ENCODE assay signal across 15 cellular contexts in genomic region chr12:114885501-114885900, GRCh38.
DNase-seq lines count a peak whose midpoint lies in the region; ATAC-seq and TF ChIP-seq lines count a peak whose summit lies in the region.
"Had no signal": no experiment of that assay in that cellular context is flagged by ENCODE, and none has a peak within 500 bp of the region (broad histone marks: within the 10 kb centered on the region; RNA-seq: fewer than 3 reads in every experiment).

No MANE protein-coding gene starts in this region.

- ATAC-seq in HG03439 (IDR thresholded peaks at IDR 0.05; ENCODE audit: unreplicated experiment), result no peak

- H3K36me3 ChIP-seq in liver (ENCODE audit: control insufficient read depth in 4 of 4, insufficient read depth in 3 of 4, low read depth in 1 of 4, low read length in 3 of 4), result no peaks in the 10 kb centered on the region

- H3K27me3 Mint-ChIP-seq in mesothelial cell of epicardium (ENCODE audit: low read depth) (no peaks in the 10 kb centered on the region), nephron progenitor cell (ENCODE audit: low read depth, poor library complexity) (peaks cover 20% of the 10 kb centered on the region)
- H3K27me3 Mint-ChIP-seq: CD4-positive, alpha-beta memory T cell had no signal

- no peak overlapping the region for H3K4me3 ChIP-seq in liver (ENCODE audit: low read depth in 1 of 3, low read length in 3 of 3)
- H3K4me3 ChIP-seq: GM23248 had no signal

- peaks cover 11% of the 10 kb centered on the region for H3K9me3 Mint-ChIP-seq in mesothelial cell of epicardium
- no peaks in the 10 kb centered on the region for H3K9me3 Mint-ChIP-seq in nephron progenitor cell

- H3K4me3 Mint-ChIP-seq in mesothelial cell of epicardium (no peak overlapping the region), nephron progenitor cell (no peak overlapping the region)
- H3K4me3 Mint-ChIP-seq: CD4-positive, alpha-beta memory T cell had no signal

- no peaks in the 10 kb centered on the region for H3K27me3 ChIP-seq in liver (ENCODE audit: control insufficient read depth in 4 of 4, insufficient read depth in 4 of 4, low read length in 3 of 4)

- TF ChIP-seq CTCF in liver (IDR thresholded peaks at IDR 0.05; ENCODE audit: low read depth, low read length, missing input control), result no peak
- no peak for TF ChIP-seq CTCF in mesothelial cell of epicardium (IDR thresholded peaks at IDR 0.05; ENCODE audit: unreplicated experiment)
- no peak for TF ChIP-seq CTCF in nephron progenitor cell (IDR thresholded peaks at IDR 0.05)

- DNase-seq in left kidney (ENCODE audit: low read depth, low spot score), result peak; percentile 22
- no peak for DNase-seq in mesothelial cell of epicardium (ENCODE audit: low spot score in 2 of 2, unreplicated experiment in 2 of 2)
- no peak for DNase-seq in nephron progenitor cell
- DNase-seq in NAMALWA (ENCODE audit: low spot score), result no peak
- DNase-seq: C1 segment of cervical spinal cord; Calu3; CD4-positive, alpha-beta memory T cell; COR-L47; DMS53; DMS79 treated with DMSO at 0.1 percent for 48 hours; GM23248; H7; HCEC 1CT had no signal

- H3K9ac ChIP-seq in liver (ENCODE audit: low read depth in 1 of 2, low read length in 2 of 2), result no peak overlapping the region
- H3K9ac ChIP-seq: GM23248 had no signal

- H3K36me3 Mint-ChIP-seq in mesothelial cell of epicardium, result peaks cover 3% of the 10 kb centered on the region
- no peaks in the 10 kb centered on the region for H3K36me3 Mint-ChIP-seq in nephron progenitor cell (ENCODE audit: low read depth)
- H3K36me3 Mint-ChIP-seq: CD4-positive, alpha-beta memory T cell had no signal

- peaks cover 33% of the 10 kb centered on the region for H3K4me1 Mint-ChIP-seq in mesothelial cell of epicardium
- H3K4me1 Mint-ChIP-seq in nephron progenitor cell, result no peaks in the 10 kb centered on the region
- H3K4me1 Mint-ChIP-seq: CD4-positive, alpha-beta memory T cell had no signal

- H3K9me3 ChIP-seq in liver (ENCODE audit: control insufficient read depth in 4 of 4, low read length in 3 of 4), result no peaks in the 10 kb centered on the region

- WGBS in liver, result 70% methylated on average over 4 of the region's 4 CpGs

- H3K27ac ChIP-seq in liver (ENCODE audit: low read depth in 1 of 2, low read length in 2 of 2), result no peak overlapping the region
- H3K27ac ChIP-seq: GM23248 had no signal

- TF ChIP-seq RAD21 in liver (IDR thresholded peaks at IDR 0.05), result peak; percentile 49 to 59

- H3K27ac Mint-ChIP-seq in mesothelial cell of epicardium (peak overlapping the region; percentile 59), nephron progenitor cell (no peak overlapping the region)
- H3K27ac Mint-ChIP-seq: CD4-positive, alpha-beta memory T cell had no signal

- H3K4me1 ChIP-seq in liver (ENCODE audit: control insufficient read depth in 4 of 4, insufficient read depth in 4 of 4, low read length in 3 of 4), result no peaks in the 10 kb centered on the region

TF ChIP-seq in liver, 16 proteins besides CTCF, POLR2A, EP300 and RAD21:
- TF ChIP-seq ZBTB33 (IDR thresholded peaks at IDR 0.05) (no peak), REST (IDR thresholded peaks at IDR 0.05) (no peak), EGR1 (IDR thresholded peaks at IDR 0.05; ENCODE audit: low read depth in 2 of 2) (no peak), GABPA (IDR thresholded peaks at IDR 0.05 in 1 of 2, conservative IDR thresholded peaks at IDR 0.05 in 1 of 2) (no peak), HNF4G (IDR thresholded peaks at IDR 0.05) (no peak), SP1 (IDR thresholded peaks at IDR 0.05) (no peak), ATF3 (IDR thresholded peaks at IDR 0.05) (no peak), RXRA (IDR thresholded peaks at IDR 0.05) (peak; percentile 33 to 53), YY1 (IDR thresholded peaks at IDR 0.05) (no peak), HNF4A (conservative IDR thresholded peaks at IDR 0.05) (peak; percentile 13 to 30), FOXA1 (IDR thresholded peaks at IDR 0.05) (no peak), TAF1 (conservative IDR thresholded peaks at IDR 0.05) (no peak), FOXA2 (IDR thresholded peaks at IDR 0.05) (no peak), JUND (IDR thresholded peaks at IDR 0.05) (peak in 1 of 2 donors; percentile 13), MAX (IDR thresholded peaks at IDR 0.05) (no peak), NR2F2 (IDR thresholded peaks at IDR 0.05) (no peak)
